In genomic region chr6:26363882-26364825, GRCh38 we compare ENCODE assay signal across 6 cellular contexts. TPM values are rescaled to one million over a fixed set of nuclear protein-coding genes. Genes with fewer than 3 reads are reported as not detected.
A peak's percentile ranks its signal among the peaks of the same experiment; 100 is the strongest.
DNase-seq lines count a peak whose midpoint lies in the region; ATAC-seq and TF ChIP-seq lines count a peak whose summit lies in the region.

No MANE protein-coding gene starts in this region.

- H3K27me3 Mint-ChIP-seq in stimulated activated memory B cell treated with anti-CD40 and anti-IgM and Interleukin-4, amounts not matched to agents 10 μg/mL and 1 μg/mL and 100 μg/mL, for 72 hours, result peaks cover 30% of the 10 kb centered on the region

- DNase-seq in LNCaP clone FGC (ENCODE audit: low read depth) (no peak), CD1c-positive myeloid dendritic cell (ENCODE audit: extremely low spot score) (no peak)

- no peak for ATAC-seq in stimulated activated memory B cell treated with anti-CD40 and anti-IgM and Interleukin-4, amounts not matched to agents 10 μg/mL and 1 μg/mL and 100 μg/mL, for 72 hours
- no peak for ATAC-seq in activated CD4-positive, CD25-positive, alpha-beta regulatory T cell treated with anti-CD3 and anti-CD28 coated beads, Interleukin-2, amount 50 U/mL, for 24 hours

- H3K4me3 Mint-ChIP-seq in stimulated activated memory B cell treated with anti-CD40 and anti-IgM and Interleukin-4, amounts not matched to agents 10 μg/mL and 1 μg/mL and 100 μg/mL, for 72 hours, result no peak overlapping the region

- TF ChIP-seq CTCF in LNCaP clone FGC (IDR thresholded peaks at IDR 0.05; ENCODE audit: control insufficient read depth, extremely low read depth, insufficient read depth), result no peak

- H3K9ac ChIP-seq in duodenal mucosa (ENCODE audit: low read depth in 1 of 2, low read length in 2 of 2) (peak overlapping the region; percentile 79 to 96), skeletal muscle tissue (ENCODE audit: low read depth in 1 of 3, low read length in 3 of 3) (peak overlapping the region; percentile 72 to 84 (median 73))

- H3K4me1 Mint-ChIP-seq in stimulated activated memory B cell treated with anti-CD40 and anti-IgM and Interleukin-4, amounts not matched to agents 10 μg/mL and 1 μg/mL and 100 μg/mL, for 72 hours, result peaks cover 38% of the 10 kb centered on the region

- H3K27ac ChIP-seq in duodenal mucosa (ENCODE audit: low read depth, low read length), result peak overlapping the region; percentile 65
- H3K27ac ChIP-seq in skeletal muscle tissue (ENCODE audit: low read depth, low read length), result peak overlapping the region; percentile 80

- H3K36me3 Mint-ChIP-seq in stimulated activated memory B cell treated with anti-CD40 and anti-IgM and Interleukin-4, amounts not matched to agents 10 μg/mL and 1 μg/mL and 100 μg/mL, for 72 hours, result peaks cover 3% of the 10 kb centered on the region

- peaks cover 23 to 26% of the 10 kb centered on the region in 2 donors for H3K4me1 ChIP-seq in duodenal mucosa (ENCODE audit: control insufficient read depth in 1 of 2, insufficient read depth in 2 of 2, low read length in 2 of 2)
- H3K4me1 ChIP-seq in skeletal muscle tissue (ENCODE audit: control insufficient read depth in 3 of 3, insufficient read depth in 3 of 3, low read length in 3 of 3), result peaks cover 7 to 9% (median 9%) of the 10 kb centered on the region in 3 donors

- no peak overlapping the region for H3K27ac Mint-ChIP-seq in stimulated activated memory B cell treated with anti-CD40 and anti-IgM and Interleukin-4, amounts not matched to agents 10 μg/mL and 1 μg/mL and 100 μg/mL, for 72 hours

- peaks cover 3 to 6% of the 10 kb centered on the region in 2 donors for H3K36me3 ChIP-seq in duodenal mucosa (ENCODE audit: control insufficient read depth in 1 of 2, insufficient read depth in 2 of 2, low read length in 2 of 2)
- peaks cover 0 to 2% (median 2%) of the 10 kb centered on the region in 3 donors for H3K36me3 ChIP-seq in skeletal muscle tissue (ENCODE audit: control insufficient read depth in 3 of 3, insufficient read depth in 3 of 3, low read length in 3 of 3)

- H3K9me3 Mint-ChIP-seq in stimulated activated memory B cell treated with anti-CD40 and anti-IgM and Interleukin-4, amounts not matched to agents 10 μg/mL and 1 μg/mL and 100 μg/mL, for 72 hours, result no peaks in the 10 kb centered on the region

- peak overlapping the region; percentile 74 for H3K4me3 ChIP-seq in LNCaP clone FGC (ENCODE audit: low read depth, low read length)
- peak overlapping the region; percentile 62 to 94 for H3K4me3 ChIP-seq in duodenal mucosa (ENCODE audit: low read depth in 1 of 2, low read length in 2 of 2)
- peak overlapping the region; percentile 83 to 93 (median 91) for H3K4me3 ChIP-seq in skeletal muscle tissue (ENCODE audit: low read length in 3 of 3)

- H3K27me3 ChIP-seq in duodenal mucosa (ENCODE audit: control insufficient read depth in 1 of 2, insufficient read depth in 2 of 2, low read length in 2 of 2) (no peaks in the 10 kb centered on the region), skeletal muscle tissue (ENCODE audit: control insufficient read depth in 3 of 3, insufficient read depth in 3 of 3, low read length in 3 of 3) (no peaks in the 10 kb centered on the region)

- H3K9me3 ChIP-seq in duodenal mucosa (ENCODE audit: control insufficient read depth in 1 of 2, low read length in 2 of 2) (no peaks in the 10 kb centered on the region), skeletal muscle tissue (ENCODE audit: control insufficient read depth in 3 of 3, low read length in 3 of 3) (no peaks in the 10 kb centered on the region)

RNA-seq across cellular contexts. Expression of gene BTN3A2, which starts 0.8 kb away (rescaled TPM):
- total RNA-seq in skeletal muscle tissue, result 11.0 TPM

RNA-seq across cellular contexts. Expression of gene BTN2A2, which starts 18.8 kb away (rescaled TPM):
- total RNA-seq in skeletal muscle tissue, result 6.3 TPM

RNA-seq across cellular contexts. Expression of gene BTN3A1, which starts 37.9 kb away (rescaled TPM):
- 17.2 TPM for total RNA-seq in skeletal muscle tissue
